Comparison of ENCODE assay signal across 22 cellular contexts in genomic region chr12:88559772-88560171, GRCh38. TPM values are rescaled to one million over a fixed set of nuclear protein-coding genes. Genes with fewer than 3 reads are reported as not detected.
A peak's percentile ranks its signal among the peaks of the same experiment; 100 is the strongest.
DNase-seq lines count a peak whose midpoint lies in the region; ATAC-seq and TF ChIP-seq lines count a peak whose summit lies in the region.
"Had no signal": no experiment of that assay in that cellular context is flagged by ENCODE, and none has a peak within 500 bp of the region (broad histone marks: within the 10 kb centered on the region; RNA-seq: fewer than 3 reads in every experiment).

No MANE protein-coding gene starts in this region.

- no peak for TF ChIP-seq CTCF in AG10803 (conservative IDR thresholded peaks at IDR 0.05; ENCODE audit: low read length)
- no peak for TF ChIP-seq CTCF in epithelial cell of esophagus (IDR thresholded peaks at IDR 0.05; ENCODE audit: insufficient read depth, low read depth, low read length, missing control alignments)
- no peak for TF ChIP-seq CTCF in lower lobe of right lung (IDR thresholded peaks at IDR 0.05)

- H3K9ac ChIP-seq in HUES6 (ENCODE audit: low read length) = peak overlapping the region; percentile 37
- H3K9ac ChIP-seq: parathyroid adenoma had no signal

- H3K9me3 ChIP-seq in HUES6 (ENCODE audit: control insufficient read depth, insufficient read depth, low read depth, low read length) = no peaks in the 10 kb centered on the region
- no peaks in the 10 kb centered on the region for H3K9me3 ChIP-seq in lower lobe of right lung
- H3K9me3 ChIP-seq: adrenal gland, stomach had no signal

- ATAC-seq in lower lobe of right lung = peak in 1 of 2 donors; percentile 22
- no peak for ATAC-seq in HG03095 (IDR thresholded peaks at IDR 0.05; ENCODE audit: unreplicated experiment)
- ATAC-seq in naive thymus-derived CD8-positive, alpha-beta T cell = no peak
- ATAC-seq: naive thymus-derived CD4-positive, alpha-beta T cell had no signal

- no peaks in the 10 kb centered on the region for H3K4me1 Mint-ChIP-seq in naive thymus-derived CD8-positive, alpha-beta T cell
- H3K4me1 Mint-ChIP-seq: naive thymus-derived CD4-positive, alpha-beta T cell had no signal

- H3K27ac ChIP-seq in HUES6 (ENCODE audit: low read depth, low read length) (peak overlapping the region; percentile 41), lower lobe of right lung (peak overlapping the region; percentile 51)
- H3K27ac ChIP-seq: adrenal gland, C4-2B, parathyroid adenoma had no signal

- H3K4me1 ChIP-seq in HUES6 (ENCODE audit: control insufficient read depth, insufficient read depth, low read length) = peaks cover 28% of the 10 kb centered on the region
- H3K4me1 ChIP-seq in lower lobe of right lung = peaks cover 41% of the 10 kb centered on the region
- H3K4me1 ChIP-seq: adrenal gland, parathyroid adenoma had no signal

- H3K27me3 ChIP-seq in HUES6 (ENCODE audit: control insufficient read depth, insufficient read depth, low read length) (no peaks in the 10 kb centered on the region), lower lobe of right lung (ENCODE audit: low read depth) (no peaks in the 10 kb centered on the region)
- H3K27me3 ChIP-seq: adrenal gland, stomach had no signal

- POLR2A ChIA-PET in naive thymus-derived CD8-positive, alpha-beta T cell (lab: Charles Lee) = no interaction called here

- H3K27ac Mint-ChIP-seq in naive thymus-derived CD8-positive, alpha-beta T cell = no peak overlapping the region
- H3K27ac Mint-ChIP-seq: naive thymus-derived CD4-positive, alpha-beta T cell had no signal

- H3K4me3 ChIP-seq in AG10803 (ENCODE audit: low read length) = no peak overlapping the region
- no peak overlapping the region for H3K4me3 ChIP-seq in HUES6 (ENCODE audit: low read depth, low read length)
- H3K4me3 ChIP-seq in epithelial cell of esophagus (ENCODE audit: low read length) = no peak overlapping the region
- H3K4me3 ChIP-seq in lower lobe of right lung = no peak overlapping the region
- H3K4me3 ChIP-seq: adrenal gland, lung, stomach had no signal

- H3K36me3 ChIP-seq in HUES6 (ENCODE audit: control insufficient read depth, insufficient read depth, low read length) (no peaks in the 10 kb centered on the region), lower lobe of right lung (no peaks in the 10 kb centered on the region)
- H3K36me3 ChIP-seq: adrenal gland, stomach had no signal

- peaks cover 0 to 2% (median 0%) of the 10 kb centered on the region in 5 donors for H3K27me3 Mint-ChIP-seq in naive thymus-derived CD8-positive, alpha-beta T cell

- DNase-seq in AG10803 (ENCODE audit: low read depth) (peak; percentile 33), epithelial cell of esophagus (ENCODE audit: low read depth) (peak; percentile 56), lower lobe of right lung (no peak)
- no peak for DNase-seq in activated CD8-positive, alpha-beta memory T cell treated with anti-CD3 and anti-CD28 coated beads for 24 hours
- no peak for DNase-seq in activated effector memory CD4-positive, alpha-beta T cell treated with anti-CD3 and anti-CD28 coated beads, Interleukin-2, amount 50 U/mL, for 16 hours
- no peak for DNase-seq in naive thymus-derived CD8-positive, alpha-beta T cell
- DNase-seq: ACHN; activated CD4-positive, alpha-beta T cell treated with anti-CD3 and anti-CD28 coated beads for 48 hours; activated CD8-positive, alpha-beta memory T cell treated with anti-CD3 and anti-CD28 coated beads, Interleukin-2, amount 50 U/mL, for 4 hours; activated effector memory CD4-positive, alpha-beta T cell treated with Interleukin-2 at 50 U/mL for 16 hours; adrenal gland; caudate nucleus; naive thymus-derived CD4-positive, alpha-beta T cell; NCI-H2029 treated with DMSO at 0.1 percent for 48 hours; stimulated activated CD4-positive, alpha-beta T cell treated with anti-CD3 and anti-CD28 coated beads, Interleukin-2, amount 100 ng/mL, for 48 hours; stomach; SW 1271 had no signal

- intact Hi-C loops in lower lobe of right lung (cut with DNase I) = no loop called here

- peaks cover 0 to 2% (median 0%) of the 10 kb centered on the region in 9 donors for H3K9me3 Mint-ChIP-seq in naive thymus-derived CD8-positive, alpha-beta T cell

- H3K36me3 Mint-ChIP-seq in naive thymus-derived CD8-positive, alpha-beta T cell = no peaks in the 10 kb centered on the region
- H3K36me3 Mint-ChIP-seq: naive thymus-derived CD4-positive, alpha-beta T cell had no signal

- no peak overlapping the region for H3K4me3 Mint-ChIP-seq in naive thymus-derived CD8-positive, alpha-beta T cell
- H3K4me3 Mint-ChIP-seq: naive thymus-derived CD4-positive, alpha-beta T cell had no signal

RNA-seq across cellular contexts. Expression of gene KITLG, which starts 20.5 kb away (rescaled TPM):
- total RNA-seq in lower lobe of right lung = 77.5 TPM
- total RNA-seq in naive thymus-derived CD8-positive, alpha-beta T cell = under 1 TPM in 1 of 2 experiments, not detected in 1; 0.33 TPM
- not detected for polyA plus RNA-seq in naive thymus-derived CD8-positive, alpha-beta T cell
- polyA plus RNA-seq: naive thymus-derived CD4-positive, alpha-beta T cell had no signal

Comparison
In these comparisons a context has a peak if more than half of its experiments do, and no peak if none do; other contexts are left out.
1. DNase-seq: peak in AG10803 (single experiment) and epithelial cell of esophagus (single experiment); none in lower lobe of right lung (single experiment), activated CD8-positive, alpha-beta memory T cell treated with anti-CD3 and anti-CD28 coated beads for 24 hours (single experiment), activated effector memory CD4-positive, alpha-beta T cell treated with anti-CD3 and anti-CD28 coated beads, Interleukin-2, amount 50 U/mL, for 16 hours (single experiment) and naive thymus-derived CD8-positive, alpha-beta T cell (0 of 10).
2. RNA of gene KITLG, which starts 20.5 kb away (total RNA-seq): 77.5 TPM in lower lobe of right lung (single experiment); 0.33 TPM in naive thymus-derived CD8-positive, alpha-beta T cell; every median in the first group is over 10 times any median in the second.